In the genomic region with DNA sequence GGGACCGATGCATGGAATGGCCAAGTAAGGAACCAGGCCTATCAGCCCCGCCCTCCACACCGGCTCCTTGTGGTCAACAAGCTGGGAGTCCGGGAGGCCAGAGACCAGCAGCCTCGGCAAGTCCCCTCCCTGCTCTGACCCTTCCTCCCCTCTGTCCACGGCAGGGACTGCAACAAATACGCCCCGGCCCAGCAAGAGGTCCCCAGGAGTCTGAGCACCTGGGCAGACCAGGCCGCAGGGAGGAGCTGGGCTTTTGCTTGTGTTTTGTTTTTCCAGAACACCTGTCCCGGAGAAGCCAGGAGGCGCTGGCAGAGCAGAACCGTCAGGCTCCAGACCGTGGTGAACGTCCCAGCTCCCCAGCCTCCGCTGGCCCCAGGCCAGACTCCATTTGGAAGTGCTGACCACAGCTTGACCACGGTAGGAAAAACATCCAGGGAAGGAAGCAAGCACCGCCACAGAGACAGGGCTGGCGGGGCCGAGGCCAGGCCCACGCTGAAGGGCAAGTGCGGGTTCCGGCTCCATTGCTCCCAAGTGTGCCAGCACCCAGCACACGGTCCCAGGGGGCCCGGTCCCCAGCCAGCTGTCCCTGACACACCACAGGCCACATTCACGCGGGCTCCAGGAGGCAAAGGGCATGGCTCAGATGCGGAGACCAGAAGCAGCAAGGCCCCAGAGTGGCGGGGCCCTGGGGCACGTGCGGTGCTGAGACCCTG, we compare ENCODE assay signal across 8 cellular contexts. TPM values are rescaled to one million over a fixed set of nuclear protein-coding genes. Genes with fewer than 3 reads are reported as not detected.
DNase-seq lines count a peak whose midpoint lies in the region; ATAC-seq and TF ChIP-seq lines count a peak whose summit lies in the region.

No MANE protein-coding gene starts in this region.

- no peak overlapping the region for H2BK15ac ChIP-seq in IMR-90 (ENCODE audit: low read depth, low read length)

- peak overlapping the region; percentile 52 for H2AK9ac ChIP-seq in IMR-90 (replicated peaks; ENCODE audit: low read depth, low read length, poor library complexity)

- dilution Hi-C loops in IMR-90 (cut with HindIII; ENCODE audit: low sequenced_read_pairs, unreplicated experiment) = no loop called here

- no peak overlapping the region for H3K56ac ChIP-seq in IMR-90 (ENCODE audit: extremely low read depth, insufficient read depth, low read length)

- DNase-seq in IMR-90 (peak; percentile 70), brain microvascular endothelial cell (peak; percentile 39), left colon (peak; percentile 52 to 68), smooth muscle cell of the brain vasculature (ENCODE audit: low read depth, low spot score) (peak; percentile 41), retina (no peak)
- DNase-seq in stimulated activated CD4-positive, alpha-beta T cell treated with anti-CD3 and anti-CD28 coated beads, Interleukin-4, amount 100 ng/mL, for 1 hour = no peak

- peak overlapping the region in 1 of 2 experiments; percentile 15; a peak in 1 of 4 replicates for H4K8ac ChIP-seq in IMR-90 (ENCODE audit: low read depth in 2 of 2, low read length in 2 of 2)

- H3K9me3 ChIP-seq in IMR-90 (ENCODE audit: control insufficient read depth, insufficient read depth, low read length) = no peaks in the 10 kb centered on the region

- POLR2A ChIA-PET in IMR-90 (lab: Charles Lee; ENCODE audit: unreplicated experiment) = no interaction called here

- peak overlapping the region; percentile 48; the same call in 1 of the 2 replicates for H3K4ac ChIP-seq in IMR-90 (ENCODE audit: low read depth, low read length)

- H3K36me3 ChIP-seq in IMR-90 (ENCODE audit: control insufficient read depth, insufficient read depth, low read length) (peaks cover 12% of the 10 kb centered on the region), brain microvascular endothelial cell (replicated peaks) (peaks cover 6% of the 10 kb centered on the region)

- H2BK5ac ChIP-seq in IMR-90 (ENCODE audit: low read depth, low read length, poor library complexity, severe bottlenecking) = no peak overlapping the region

- 0 out of 2 replicates have a peak overlapping the region, but pooled peaks have one; percentile 54 for H2AK5ac ChIP-seq in IMR-90 (ENCODE audit: low read depth, low read length)

- peaks cover 22% of the 10 kb centered on the region for H3K9me1 ChIP-seq in IMR-90 (ENCODE audit: insufficient read depth, low read length)

- H3K27me3 ChIP-seq in IMR-90 (ENCODE audit: control insufficient read depth, insufficient read depth, low read length) (no peaks in the 10 kb centered on the region), brain microvascular endothelial cell (replicated peaks) (no peaks in the 10 kb centered on the region)

- H3K18ac ChIP-seq in IMR-90 (ENCODE audit: low read depth, low read length) = no peak overlapping the region

- TF ChIP-seq CTCF in IMR-90 (conservative IDR thresholded peaks at IDR 0.05; ENCODE audit: low read depth, low read length) (0 out of 2 replicates have a peak, but pooled peaks have one; percentile 1), brain microvascular endothelial cell (IDR thresholded peaks at IDR 0.05; ENCODE audit: low read depth, low read length, missing control alignments) (peak; percentile 43)

- intact Hi-C loops in IMR-90 (cut with micrococcal nuclease) = no loop called here
- intact Hi-C loops in left colon (cut with DNase I, micrococcal nuclease) = no loop called here

- WGBS in IMR-90 (ENCODE audit: extremely low coverage in 2 of 2, insufficient read length in 1 of 2), 2 experiments = 63% methylated on average over 12 of the region's 30 CpGs; no CpG with 5 or more reads in 1 of the 2 experiments

- no peak overlapping the region; the same call in 1 of the 2 replicates for H2BK120ac ChIP-seq in IMR-90 (ENCODE audit: low read depth, low read length)

- no peak overlapping the region for H4K91ac ChIP-seq in IMR-90 (ENCODE audit: insufficient read depth, low read depth, low read length)

- no peak overlapping the region for H3K23ac ChIP-seq in IMR-90 (ENCODE audit: low read depth, low read length)

- H4K20me1 ChIP-seq in IMR-90 (ENCODE audit: insufficient read depth, low read length) = peaks cover 58% of the 10 kb centered on the region

- no peak overlapping the region for H2BK20ac ChIP-seq in IMR-90 (ENCODE audit: low read depth, low read length)

- peaks cover 17% of the 10 kb centered on the region for H3K4me1 ChIP-seq in IMR-90 (ENCODE audit: control insufficient read depth, insufficient read depth, low read length)

- H2AFZ ChIP-seq in IMR-90 (replicated peaks; ENCODE audit: low read length, poor library complexity) = peak overlapping the region; percentile 47

- in situ Hi-C loops in IMR-90 (cut with MboI; ENCODE audit: low sequenced_read_pairs) (no loop called here), brain microvascular endothelial cell (cut with HindIII; ENCODE audit: low pct_ligation_motif_present, low sequenced_read_pairs) (no loop called here)

- H3K27ac ChIP-seq in IMR-90 (ENCODE audit: insufficient read depth, low read length) (no peak overlapping the region), brain microvascular endothelial cell (no peak overlapping the region)

- H3K14ac ChIP-seq in IMR-90 (replicated peaks; ENCODE audit: low read depth, low read length) = no peak overlapping the region

- H3K79me1 ChIP-seq in IMR-90 (ENCODE audit: low read depth in 1 of 2, low read length in 2 of 2) = peaks cover 26 to 80% of the 10 kb centered on the region in 2 experiments

- CTCF ChIA-PET in IMR-90 (lab: Yijun Ruan, JAX) = interaction anchor here (0.8 kb wide), 1 partner anchor 25 kb away, joined by 3 read pairs; no protein-coding TSS in a partner anchor

- no peak overlapping the region for H3K9ac ChIP-seq in IMR-90 (ENCODE audit: low read depth, low read length)

- BruUV-seq in IMR-90 (replicated peaks; lab: Mats Ljungman, UMichigan) = no TSS peak

- H4K5ac ChIP-seq in IMR-90 (ENCODE audit: low read depth, low read length) = no peak overlapping the region

- ATAC-seq in IMR-90 (ENCODE audit: low read depth) = peak; percentile 71
- ATAC-seq in left colon = peak; percentile 55
- ATAC-seq in HG02970 (IDR thresholded peaks at IDR 0.05; ENCODE audit: low FRiP score, unreplicated experiment) = no peak
- no peak for ATAC-seq in HG03439 (IDR thresholded peaks at IDR 0.05; ENCODE audit: unreplicated experiment)

- no peak overlapping the region for H3K4me2 ChIP-seq in IMR-90 (ENCODE audit: low read depth, low read length)

- no peak for TF ChIP-seq RAD21 in IMR-90 (IDR thresholded peaks at IDR 0.05; ENCODE audit: low read length)

- TF ChIP-seq POLR2A in IMR-90 (IDR thresholded peaks at IDR 0.05; ENCODE audit: low read depth, low read length) = no peak

- H3K4me3 ChIP-seq in IMR-90 (ENCODE audit: insufficient read depth, low read depth, low read length) = no peak overlapping the region
- H3K4me3 ChIP-seq in brain microvascular endothelial cell (ENCODE audit: low read depth, low read length) = no peak overlapping the region

TF ChIP-seq in IMR-90, 13 proteins besides CTCF, POLR2A, EP300 and RAD21:
- TF ChIP-seq USF2 (IDR thresholded peaks at IDR 0.05; ENCODE audit: low read depth, low read length) (no peak), MAFK (IDR thresholded peaks at IDR 0.05; ENCODE audit: low read depth, low read length) (0 out of 2 replicates have a peak, but pooled peaks have one; percentile 29)

RNA-seq across cellular contexts. Expression of gene VAV2, which starts 56.6 kb away (rescaled TPM):
- total RNA-seq in IMR-90 (2012; rRNA removed) = 9.7 and 10.8 TPM in 2 replicates
- polyA plus RNA-seq in IMR-90 (2012; rRNA removed) = 13.4 and 13.5 TPM in 2 replicates
- polyA plus RNA-seq in IMR-90 (2012; cell fraction: cytosol; rRNA removed) = 8.4 and 11.8 TPM in 2 replicates
- polyA plus RNA-seq in IMR-90 (2012; cell fraction: nucleus; rRNA removed; ENCODE audit: low replicate concordance) = 22.6 and 33.8 TPM in 2 replicates
- total RNA-seq in left colon = 10 to 100 TPM; 29.6 to 43.2 TPM

Comparison
In these comparisons a context has a peak if more than half of its experiments do, and no peak if none do; other contexts are left out.
1. ATAC-seq: peak in IMR-90 (single experiment) and left colon (single experiment); none in HG02970 (single experiment) and HG03439 (single experiment).
2. DNase-seq: peak in IMR-90 (single experiment), brain microvascular endothelial cell (single experiment), left colon (2 of 2) and smooth muscle cell of the brain vasculature (single experiment); none in retina (single experiment) and stimulated activated CD4-positive, alpha-beta T cell treated with anti-CD3 and anti-CD28 coated beads, Interleukin-4, amount 100 ng/mL, for 1 hour (single experiment).